ENCODE assay signal across 20 cellular contexts in genomic region chr10:114575417-114576131, GRCh38.
A peak's percentile ranks its signal among the peaks of the same experiment; 100 is the strongest.
DNase-seq lines count a peak whose midpoint lies in the region; ATAC-seq and TF ChIP-seq lines count a peak whose summit lies in the region.
"Had no signal": no experiment of that assay in that cellular context is flagged by ENCODE, and none has a peak within 500 bp of the region (broad histone marks: within the 10 kb centered on the region; RNA-seq: fewer than 3 reads in every experiment).

No MANE protein-coding gene starts in this region.

- no peak overlapping the region for H3K14ac ChIP-seq in IMR-90 (replicated peaks; ENCODE audit: low read depth, low read length)

- TF ChIP-seq CTCF in IMR-90 (conservative IDR thresholded peaks at IDR 0.05; ENCODE audit: low read depth, low read length): no peak
- TF ChIP-seq CTCF in Calu3 (IDR thresholded peaks at IDR 0.05; ENCODE audit: unreplicated experiment): no peak

- 0 out of 2 replicates have a peak overlapping the region, but pooled peaks have one; percentile 9 for H2AK5ac ChIP-seq in IMR-90 (ENCODE audit: low read depth, low read length)

- no peak overlapping the region for H2AK9ac ChIP-seq in IMR-90 (replicated peaks; ENCODE audit: low read depth, low read length, poor library complexity)

- H3K4me1 Mint-ChIP-seq in Calu3 (ENCODE audit: low read depth, unreplicated experiment): no peaks in the 10 kb centered on the region

- no peak overlapping the region for H2AFZ ChIP-seq in IMR-90 (replicated peaks; ENCODE audit: low read length, poor library complexity)
- H2AFZ ChIP-seq: GM23338, neural progenitor cell had no signal

- H4K8ac ChIP-seq in IMR-90 (ENCODE audit: low read depth in 2 of 2, low read length in 2 of 2): no peak overlapping the region

- CTCF ChIA-PET in IMR-90 (lab: Yijun Ruan, JAX): interaction anchor here (1.3 kb wide), 1 partner anchor 14 kb away, joined by 3 read pairs; no protein-coding TSS in a partner anchor
- CTCF ChIA-PET in Calu3 (lab: Charles Lee): no interaction called here

- no peak overlapping the region for H2BK15ac ChIP-seq in IMR-90 (ENCODE audit: low read depth, low read length)

- no peak overlapping the region for H3K27ac Mint-ChIP-seq in Calu3 (ENCODE audit: unreplicated experiment)
- H3K27ac Mint-ChIP-seq: activated naive CD8-positive, alpha-beta T cell; activated T-helper 1 cell treated with anti-CD3 and anti-CD28 coated beads, Interleukin-12 subunit alpha, Interleukin-12 subunit beta, Interleukin-2, Interleukin-4 antibody, amounts not matched to agents 30 ng/mL and 10 ng/mL and 1 ng/mL, durations not matched to agents 14 hours and 24 hours and 36 hours; endodermal cell; GM23338; neural progenitor cell; progenitor cell of endocrine pancreas had no signal

- no peaks in the 10 kb centered on the region for H3K9me3 ChIP-seq in IMR-90 (ENCODE audit: control insufficient read depth, insufficient read depth, low read length)
- H3K9me3 ChIP-seq in right cardiac atrium (ENCODE audit: control insufficient read depth, low read length): no peaks in the 10 kb centered on the region
- H3K9me3 ChIP-seq: BLaER1, mucosa of descending colon, SJSA1 had no signal

- POLR2A ChIA-PET in IMR-90 (lab: Charles Lee; ENCODE audit: unreplicated experiment): no interaction called here

- ATAC-seq in IMR-90 (ENCODE audit: low read depth) (no peak), right cardiac atrium (peak; percentile 18 to 34), sciatic nerve (peak; percentile 23)
- ATAC-seq: GM23338, mucosa of descending colon, PC-3 had no signal

- no peak overlapping the region for H3K56ac ChIP-seq in IMR-90 (ENCODE audit: extremely low read depth, insufficient read depth, low read length)

- no TSS peak for BruUV-seq in IMR-90 (replicated peaks; lab: Mats Ljungman, UMichigan)
- no TSS peak for BruUV-seq in Calu3 (replicated peaks; lab: Mats Ljungman, UMichigan)

- H3K4ac ChIP-seq in IMR-90 (ENCODE audit: low read depth, low read length): no peak overlapping the region

- H3K27me3 ChIP-seq in IMR-90 (ENCODE audit: control insufficient read depth, insufficient read depth, low read length) (no peaks in the 10 kb centered on the region), right cardiac atrium (ENCODE audit: control insufficient read depth, insufficient read depth) (no peaks in the 10 kb centered on the region)
- H3K27me3 ChIP-seq: BLaER1, neural progenitor cell, SJSA1 had no signal

- H2BK120ac ChIP-seq in IMR-90 (ENCODE audit: low read depth, low read length): no peak overlapping the region

- in situ Hi-C loops in IMR-90 (cut with MboI; ENCODE audit: low sequenced_read_pairs): no loop called here

- H3K4me3 ChIP-seq in IMR-90 (ENCODE audit: insufficient read depth, low read depth, low read length): no peak overlapping the region
- no peak overlapping the region for H3K4me3 ChIP-seq in right cardiac atrium (ENCODE audit: low read length)
- H3K4me3 ChIP-seq: BLaER1, GM23338, mucosa of descending colon, neural progenitor cell, SJSA1 had no signal

- dilution Hi-C loops in IMR-90 (cut with HindIII; ENCODE audit: low sequenced_read_pairs, unreplicated experiment): no loop called here

- TF ChIP-seq POLR2A in IMR-90 (IDR thresholded peaks at IDR 0.05; ENCODE audit: low read depth, low read length): no peak

- peaks cover 0 to 4% of the 10 kb centered on the region in 2 experiments; a peak in 1 of 4 replicates for H3K79me1 ChIP-seq in IMR-90 (ENCODE audit: low read depth in 1 of 2, low read length in 2 of 2)

- H3K9me3 Mint-ChIP-seq in Calu3 (ENCODE audit: low read depth, unreplicated experiment): no peaks in the 10 kb centered on the region
- H3K9me3 Mint-ChIP-seq: activated T-helper 1 cell treated with anti-CD3 and anti-CD28 coated beads, Interleukin-12 subunit alpha, Interleukin-12 subunit beta, Interleukin-2, Interleukin-4 antibody, amounts not matched to agents 30 ng/mL and 10 ng/mL and 1 ng/mL, durations not matched to agents 14 hours and 24 hours and 36 hours; endodermal cell; GM23338; neural progenitor cell had no signal

- DNase-seq in IMR-90 (no peak), cerebellar cortex (ENCODE audit: low spot score) (peak; percentile 62), right cardiac atrium (no peak), sciatic nerve (ENCODE audit: low spot score) (no peak), foreskin melanocyte (no peak), HUDEP-2 (lab: John Stamatoyannopoulos, UW; ENCODE audit: unreplicated experiment in 76 of 76) (no peak), Calu3 (no peak)
- DNase-seq in stimulated activated naive CD4-positive, alpha-beta T cell treated with Interleukin-2 at 50 U/mL for 16 hours (lab: John Stamatoyannopoulos, UW): no peak
- DNase-seq: activated CD4-positive, alpha-beta T cell treated with anti-CD3 and anti-CD28 coated beads for 48 hours; endodermal cell; mucosa of descending colon; NCI-H2081 treated with DMSO at 0.1 percent for 48 hours; PC-3 had no signal

- H2BK5ac ChIP-seq in IMR-90 (ENCODE audit: low read depth, low read length, poor library complexity, severe bottlenecking): no peak overlapping the region

- H3K36me3 Mint-ChIP-seq in Calu3 (ENCODE audit: insufficient read depth, unreplicated experiment): no peaks in the 10 kb centered on the region
- H3K36me3 Mint-ChIP-seq: activated naive CD8-positive, alpha-beta T cell; neural progenitor cell had no signal

- no peak overlapping the region for H3K4me2 ChIP-seq in IMR-90 (ENCODE audit: low read depth, low read length)
- H3K4me2 ChIP-seq: BLaER1, GM23338, neural progenitor cell had no signal

- H4K20me1 ChIP-seq in IMR-90 (ENCODE audit: insufficient read depth, low read length): no peaks in the 10 kb centered on the region
- H4K20me1 ChIP-seq: BLaER1 had no signal

- no peak overlapping the region for H3K18ac ChIP-seq in IMR-90 (ENCODE audit: low read depth, low read length)

- intact Hi-C loops in IMR-90 (cut with micrococcal nuclease) (no loop called here), right cardiac atrium (cut with DNase I) (no loop called here), sciatic nerve (cut with DNase I) (no loop called here), Calu3 (cut with micrococcal nuclease; ENCODE audit: unreplicated experiment) (no loop called here)

- H3K4me1 ChIP-seq in IMR-90 (ENCODE audit: control insufficient read depth, insufficient read depth, low read length) (peaks cover 2% of the 10 kb centered on the region; the same call in 1 of the 2 replicates), right cardiac atrium (ENCODE audit: control insufficient read depth, insufficient read depth, low read length) (peaks cover 17% of the 10 kb centered on the region)
- H3K4me1 ChIP-seq: BLaER1, neural progenitor cell had no signal

- no peaks in the 10 kb centered on the region for H3K27me3 Mint-ChIP-seq in Calu3 (ENCODE audit: unreplicated experiment)

- 89% methylated on average over 5 of the region's 9 CpGs; no CpG with 5 or more reads in 1 of the 2 experiments for WGBS in IMR-90 (ENCODE audit: extremely low coverage in 2 of 2, insufficient read length in 1 of 2), 2 experiments
- 76% methylated on average over 9 of the region's 9 CpGs for WGBS in right cardiac atrium

- H3K23ac ChIP-seq in IMR-90 (ENCODE audit: low read depth, low read length): no peak overlapping the region

- H4K5ac ChIP-seq in IMR-90 (ENCODE audit: low read depth, low read length): no peak overlapping the region

- TF ChIP-seq RAD21 in IMR-90 (IDR thresholded peaks at IDR 0.05; ENCODE audit: low read length): no peak

- H2BK20ac ChIP-seq in IMR-90 (ENCODE audit: low read depth, low read length): no peak overlapping the region

- no peaks in the 10 kb centered on the region for H3K36me3 ChIP-seq in IMR-90 (ENCODE audit: control insufficient read depth, insufficient read depth, low read length)
- H3K36me3 ChIP-seq: BLaER1, neural progenitor cell, SJSA1 had no signal

- H3K4me3 Mint-ChIP-seq in Calu3 (ENCODE audit: low read depth, unreplicated experiment): no peak overlapping the region
- H3K4me3 Mint-ChIP-seq: activated naive CD8-positive, alpha-beta T cell; activated T-helper 1 cell treated with anti-CD3 and anti-CD28 coated beads, Interleukin-12 subunit alpha, Interleukin-12 subunit beta, Interleukin-2, Interleukin-4 antibody, amounts not matched to agents 30 ng/mL and 10 ng/mL and 1 ng/mL, durations not matched to agents 14 hours and 24 hours and 36 hours; endodermal cell; GM23338; neural progenitor cell had no signal

- H4K91ac ChIP-seq in IMR-90 (ENCODE audit: insufficient read depth, low read depth, low read length): no peak overlapping the region

- peaks cover 3% of the 10 kb centered on the region; the same call in 1 of the 2 replicates for H3K9me1 ChIP-seq in IMR-90 (ENCODE audit: insufficient read depth, low read length)

- no peak overlapping the region for H3K9ac ChIP-seq in IMR-90 (ENCODE audit: low read depth, low read length)
- H3K9ac ChIP-seq: BLaER1, neural progenitor cell had no signal

- H3K27ac ChIP-seq in IMR-90 (ENCODE audit: insufficient read depth, low read length) (no peak overlapping the region), right cardiac atrium (ENCODE audit: low read length) (no peak overlapping the region)
- H3K27ac ChIP-seq: BLaER1, neural progenitor cell, SJSA1 had no signal

TF ChIP-seq in IMR-90, 13 proteins besides CTCF, POLR2A, EP300 and RAD21:
- no peak for TF ChIP-seq RFX5 (IDR thresholded peaks at IDR 0.05; ENCODE audit: low read depth, low read length)
- TF ChIP-seq USF2 (IDR thresholded peaks at IDR 0.05; ENCODE audit: low read depth, low read length): no peak
